Comparison of ENCODE assay signal across 12 cellular contexts in genomic region chr3:122697952-122698625, GRCh38. TPM values are rescaled to one million over a fixed set of nuclear protein-coding genes. Genes with fewer than 3 reads are reported as not detected.
A peak's percentile ranks its signal among the peaks of the same experiment; 100 is the strongest.
DNase-seq lines count a peak whose midpoint lies in the region; ATAC-seq, FAIRE-seq and TF ChIP-seq lines count a peak whose summit lies in the region.
"Had no signal": no experiment of that assay in that cellular context is flagged by ENCODE, and none has a peak within 500 bp of the region (broad histone marks: within the 10 kb centered on the region; RNA-seq: fewer than 3 reads in every experiment).

No MANE protein-coding gene starts in this region.

- H3K36me3 ChIP-seq in DOHH2 (ENCODE audit: control insufficient read depth, low read length) = peaks cover 20% of the 10 kb centered on the region
- peaks cover 15 to 30% of the 10 kb centered on the region in 2 donors for H3K36me3 ChIP-seq in small intestine (ENCODE audit: control insufficient read depth in 2 of 2, insufficient read depth in 2 of 2, low read length in 2 of 2)

- no peaks in the 10 kb centered on the region for H3K79me2 ChIP-seq in DOHH2 (ENCODE audit: control insufficient read depth, low read length)

- peak overlapping the region; percentile 20 for H3K27ac Mint-ChIP-seq in activated T-helper 17 cell treated with anti-CD3 and anti-CD28 coated beads, Interleukin-2, amount 50 U/mL, for 72 hours
- H3K27ac Mint-ChIP-seq in WTC11 = no peak overlapping the region
- H3K27ac Mint-ChIP-seq: CD14-positive monocyte had no signal

- DNase-seq in WTC11 (ENCODE audit: low spot score) = no peak
- DNase-seq in EL = no peak
- no peak for DNase-seq in small intestine
- DNase-seq in NCI-H446 (lab: John Stamatoyannopoulos, UW) = no peak
- DNase-seq: NCI-H1930, nucleus accumbens had no signal

- H3K9me3 Mint-ChIP-seq in activated T-helper 17 cell treated with anti-CD3 and anti-CD28 coated beads, Interleukin-2, amount 50 U/mL, for 72 hours = no peaks in the 10 kb centered on the region
- H3K9me3 Mint-ChIP-seq in WTC11 = no peaks in the 10 kb centered on the region
- H3K9me3 Mint-ChIP-seq: CD14-positive monocyte had no signal

- H3K27me3 Mint-ChIP-seq in activated T-helper 17 cell treated with anti-CD3 and anti-CD28 coated beads, Interleukin-2, amount 50 U/mL, for 72 hours = no peaks in the 10 kb centered on the region
- no peaks in the 10 kb centered on the region for H3K27me3 Mint-ChIP-seq in WTC11 (ENCODE audit: low read depth)

- CTCF ChIA-PET in WTC11 (lab: Charles Lee) = no interaction called here

- H3K27me3 ChIP-seq in DOHH2 (ENCODE audit: control insufficient read depth, low read length) (no peaks in the 10 kb centered on the region), small intestine (ENCODE audit: control insufficient read depth in 2 of 2, insufficient read depth in 2 of 2, low read length in 2 of 2) (no peaks in the 10 kb centered on the region)

- ATAC-seq in GM19035 (IDR thresholded peaks at IDR 0.05; ENCODE audit: unreplicated experiment) (peak; percentile 59), HG02981 (IDR thresholded peaks at IDR 0.05; ENCODE audit: unreplicated experiment) (peak; percentile 70), WTC11 (no peak)
- ATAC-seq in activated T-helper 17 cell treated with anti-CD3 and anti-CD28 coated beads, Interleukin-2, amount 50 U/mL, for 72 hours (replicated peaks) = no peak

- POLR2A ChIA-PET in WTC11 (lab: Charles Lee) = no interaction called here

- peaks cover 98% of the 10 kb centered on the region for H3K36me3 Mint-ChIP-seq in activated T-helper 17 cell treated with anti-CD3 and anti-CD28 coated beads, Interleukin-2, amount 50 U/mL, for 72 hours (ENCODE audit: low read depth)
- peaks cover 4% of the 10 kb centered on the region for H3K36me3 Mint-ChIP-seq in WTC11

- H3F3A ChIP-seq in DOHH2 (ENCODE audit: control insufficient read depth, insufficient read depth) = peaks cover 9% of the 10 kb centered on the region; the same call in 1 of the 2 replicates

- H3K9me3 ChIP-seq in DOHH2 (ENCODE audit: control insufficient read depth, insufficient read depth, low read length) (no peaks in the 10 kb centered on the region), small intestine (ENCODE audit: control insufficient read depth, low read depth) (no peaks in the 10 kb centered on the region)

- H3K4me1 Mint-ChIP-seq in activated T-helper 17 cell treated with anti-CD3 and anti-CD28 coated beads, Interleukin-2, amount 50 U/mL, for 72 hours = peaks cover 18% of the 10 kb centered on the region
- H3K4me1 Mint-ChIP-seq in WTC11 = no peaks in the 10 kb centered on the region
- H3K4me1 Mint-ChIP-seq: CD14-positive monocyte had no signal

- no peaks in the 10 kb centered on the region for H3K9me2 ChIP-seq in DOHH2 (replicated peaks; ENCODE audit: control insufficient read depth, low read length)

- H3K4me2 ChIP-seq in DOHH2 (ENCODE audit: low read length) = peak overlapping the region; percentile 77

- 69 to 89% (median 75%) methylated on average over 2 of the region's 2 CpGs for WGBS in small intestine, 3 donors

- peak overlapping the region; percentile 57 for H3K4me3 ChIP-seq in DOHH2 (ENCODE audit: low read length)
- H3K4me3 ChIP-seq in small intestine (ENCODE audit: low read depth in 1 of 2, low read length in 2 of 2) = no peak overlapping the region

- TF ChIP-seq CTCF in DOHH2 (IDR thresholded peaks at IDR 0.05; ENCODE audit: low read depth, low read length, poor library complexity, severe bottlenecking) (no peak), WTC11 (IDR thresholded peaks at IDR 0.05) (no peak)

- no peaks in the 10 kb centered on the region for H4K20me1 ChIP-seq in DOHH2 (ENCODE audit: control insufficient read depth, insufficient read depth, low read depth, low read length)

- peaks cover 72% of the 10 kb centered on the region for H3K4me1 ChIP-seq in DOHH2 (ENCODE audit: control insufficient read depth, low read length)
- H3K4me1 ChIP-seq in small intestine (ENCODE audit: control insufficient read depth in 2 of 2, insufficient read depth in 1 of 2, low read depth in 1 of 2, low read length in 1 of 2) = no peaks in the 10 kb centered on the region

- H3K27ac ChIP-seq in DOHH2 (ENCODE audit: low read depth, low read length) (peak overlapping the region; percentile 77), small intestine (ENCODE audit: low read depth in 1 of 2, low read length in 1 of 2) (no peak overlapping the region)

- FAIRE-seq in small intestine (lab: Jason Lieb, UNC) = no peak
- FAIRE-seq: H54 had no signal

- H3K4me3 Mint-ChIP-seq in activated T-helper 17 cell treated with anti-CD3 and anti-CD28 coated beads, Interleukin-2, amount 50 U/mL, for 72 hours = no peak overlapping the region
- no peak overlapping the region for H3K4me3 Mint-ChIP-seq in WTC11
- H3K4me3 Mint-ChIP-seq: CD14-positive monocyte had no signal

TF ChIP-seq in WTC11, 78 proteins besides CTCF, POLR2A, EP300 and RAD21 (continues in another document):
- TF ChIP-seq ZNF416 (CRISPR knock-in tag; IDR thresholded peaks at IDR 0.05) (no peak), FOXP1 (CRISPR knock-in tag; IDR thresholded peaks at IDR 0.05; ENCODE audit: borderline replicate concordance) (no peak), FOXK1 (CRISPR knock-in tag; IDR thresholded peaks at IDR 0.05) (no peak), TCF7 (CRISPR knock-in tag; IDR thresholded peaks at IDR 0.05; ENCODE audit: low read depth) (no peak), ATF6 (CRISPR knock-in tag; IDR thresholded peaks at IDR 0.05) (no peak), ATF2 (CRISPR knock-in tag; IDR thresholded peaks at IDR 0.05; ENCODE audit: borderline replicate concordance, low read depth) (no peak), NFYB (CRISPR knock-in tag; conservative IDR thresholded peaks at IDR 0.05; ENCODE audit: low read depth) (no peak), AR (CRISPR knock-in tag; IDR thresholded peaks at IDR 0.05) (no peak), ERG (CRISPR knock-in tag; IDR thresholded peaks at IDR 0.05) (no peak)

RNA-seq across cellular contexts. Expression of gene PARP14, which starts 17.4 kb away (rescaled TPM):
- 10 to 100 TPM; 51.5 to 55.9 TPM for total RNA-seq in activated T-helper 17 cell treated with anti-CD3 and anti-CD28 coated beads, Interleukin-2, amount 50 U/mL, for 72 hours
- total RNA-seq in WTC11 (2021) = 15.9 to 17.6 TPM (median 16.8 TPM) in 3 replicates
- polyA plus RNA-seq in small intestine = 10 to 100 TPM; 15.9 to 18.6 (median 16.5) TPM

Comparison
In these comparisons a context has a peak if more than half of its experiments do, and no peak if none do; other contexts are left out.
1. ATAC-seq: peak in GM19035 (single experiment) and HG02981 (single experiment); none in activated T-helper 17 cell treated with anti-CD3 and anti-CD28 coated beads, Interleukin-2, amount 50 U/mL, for 72 hours (single experiment) and WTC11 (single experiment).